Comparison of ENCODE assay signal across 1 cellular context in genomic region chr1:92994105-92994712, GRCh38.
TF ChIP-seq lines count a peak whose summit lies in the region.

No MANE protein-coding gene starts in this region.

TF ChIP-seq in H1, 55 proteins besides CTCF, POLR2A, EP300 and RAD21:
- TF ChIP-seq RXRA (IDR thresholded peaks at IDR 0.05; ENCODE audit: insufficient read depth, low read depth, low read length) (no peak), CEBPB (IDR thresholded peaks at IDR 0.05; ENCODE audit: low read depth, low read length) (0 out of 2 replicates have a peak, but pooled peaks have one; percentile 1), JUN (IDR thresholded peaks at IDR 0.05; ENCODE audit: low read depth, low read length) (no peak), TAF1 (IDR thresholded peaks at IDR 0.05; ENCODE audit: low read depth, low read length) (no peak), YY1 (IDR thresholded peaks at IDR 0.05; ENCODE audit: low read depth, low read length) (0 out of 2 replicates have a peak, but pooled peaks have one; percentile 46), FOSL1 (IDR thresholded peaks at IDR 0.05; ENCODE audit: insufficient read depth, low read depth, low read length) (no peak), NRF1 (IDR thresholded peaks at IDR 0.05; ENCODE audit: low read depth, low read length) (no peak), SIX5 (IDR thresholded peaks at IDR 0.05; ENCODE audit: low read depth, low read length) (no peak)
